ENCODE assay signal across 8 cellular contexts in the genomic region with DNA sequence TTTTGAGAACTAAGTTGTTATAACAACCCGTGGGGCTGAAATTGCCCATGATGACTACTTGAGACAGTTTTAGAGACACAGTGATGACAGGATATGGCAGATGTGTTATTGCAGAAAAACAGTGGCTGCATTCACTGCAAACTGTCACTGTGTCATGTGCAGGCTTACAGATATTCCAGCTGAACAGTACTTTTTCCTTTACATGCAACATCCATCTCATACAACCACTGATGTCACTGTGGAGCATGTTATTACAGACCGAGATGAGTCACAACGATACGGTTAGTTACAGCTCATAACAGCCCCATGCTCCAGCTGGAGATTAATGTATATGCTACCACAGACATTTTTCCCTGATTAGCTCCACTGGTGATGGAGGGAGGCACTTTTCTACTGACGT.
DNase-seq lines count a peak whose midpoint lies in the region; ATAC-seq, FAIRE-seq and TF ChIP-seq lines count a peak whose summit lies in the region.

No MANE protein-coding gene starts in this region.

- H3K27me3 ChIP-seq in smooth muscle cell (ENCODE audit: low read depth) = no peaks in the 10 kb centered on the region
- H3K27me3 ChIP-seq in lower lobe of right lung (ENCODE audit: low read depth) = no peaks in the 10 kb centered on the region
- no peaks in the 10 kb centered on the region for H3K27me3 ChIP-seq in HepG2 (ENCODE audit: control insufficient read depth in 1 of 2, insufficient read depth in 2 of 2, low read length in 2 of 2)

- TF ChIP-seq CTCF in smooth muscle cell (IDR thresholded peaks at IDR 0.05; ENCODE audit: borderline replicate concordance, insufficient read depth, poor library complexity, severe bottlenecking) (no peak), lower lobe of right lung (IDR thresholded peaks at IDR 0.05) (no peak), HepG2 (CRISPR knock-in tag; IDR thresholded peaks at IDR 0.05) (no peak)

- POLR2A ChIA-PET in HepG2 (lab: Yijun Ruan, JAX) = no interaction called here

- no peak for TF ChIP-seq RAD21 in HepG2 (CRISPR knock-in tag; IDR thresholded peaks at IDR 0.05)

- H3K36me3 ChIP-seq in smooth muscle cell (ENCODE audit: low read depth) (no peaks in the 10 kb centered on the region), lower lobe of right lung (no peaks in the 10 kb centered on the region), HepG2 (replicated peaks in 1 of 2; ENCODE audit: control insufficient read depth in 1 of 2, insufficient read depth in 2 of 2, low read length in 2 of 2) (no peaks in the 10 kb centered on the region)

- no peaks in the 10 kb centered on the region for H3F3A ChIP-seq in smooth muscle cell (ENCODE audit: low read depth)

- CTCF ChIA-PET in HepG2 (lab: Yijun Ruan, JAX; ENCODE audit: low intra/inter-chr PET ratio, low total read pairs) = no interaction called here

- in situ Hi-C loops in HepG2 (cut with HindIII; ENCODE audit: extremely low pct_ligation_motif_present, low pct_unique_long_range_greater_than_20kb) = no loop called here

- intact Hi-C loops in posterior cingulate gyrus (cut with DNase I) = no loop called here
- intact Hi-C loops in lower lobe of right lung (cut with DNase I) = no loop called here
- intact Hi-C loops in HepG2 (cut with micrococcal nuclease; ENCODE audit: unreplicated experiment) = no loop called here

- H3K9ac ChIP-seq in smooth muscle cell (ENCODE audit: low read depth) (no peak overlapping the region), HepG2 (ENCODE audit: insufficient read depth, low read depth, low read length) (no peak overlapping the region)

- no peak for TF ChIP-seq POLR2A in HepG2 (IDR thresholded peaks at IDR 0.05; ENCODE audit: insufficient read depth in 1 of 2, low read depth in 2 of 2, low read length in 2 of 2)

- 51% methylated on average over 5 of the region's 5 CpGs for WGBS in smooth muscle cell (ENCODE audit: low lambda C conversion rate)
- 1% methylated on average over 5 of the region's 5 CpGs for whole genome bisulfite sequencing in HepG2 (ENCODE audit: low lambda C conversion rate)

- H3K4me3 ChIP-seq in smooth muscle cell (no peak overlapping the region), lower lobe of right lung (no peak overlapping the region), HepG2 (replicated peaks in 1 of 3; ENCODE audit: insufficient read depth in 1 of 3, low read depth in 2 of 3, low read length in 3 of 3) (no peak overlapping the region)

- peak; percentile 79 for ATAC-seq in HG02678 (IDR thresholded peaks at IDR 0.05; ENCODE audit: unreplicated experiment)
- no peak for ATAC-seq in lower lobe of right lung
- ATAC-seq in HepG2 = no peak

- H3K4me2 ChIP-seq in smooth muscle cell (no peak overlapping the region), HepG2 (ENCODE audit: low read depth, low read length) (no peak overlapping the region)

- peak; percentile 3 for DNase-seq in NCI-H510A treated with DMSO at 0.1 percent for 48 hours (lab: John Stamatoyannopoulos, UW)
- no peak for DNase-seq in NCI-H510A (lab: John Stamatoyannopoulos, UW)
- DNase-seq in NCI-H1436 treated with DMSO at 0.1 percent for 48 hours (lab: John Stamatoyannopoulos, UW) = peak; percentile 60
- no peak for DNase-seq in smooth muscle cell (lab: John Stamatoyannopoulos, UW; ENCODE audit: unreplicated experiment)
- no peak for DNase-seq in posterior cingulate gyrus
- no peak for DNase-seq in lower lobe of right lung
- DNase-seq in HepG2 (ENCODE audit: low spot score) = no peak

- H3K4me1 ChIP-seq in smooth muscle cell (ENCODE audit: low read depth) (no peaks in the 10 kb centered on the region), lower lobe of right lung (no peaks in the 10 kb centered on the region), HepG2 (ENCODE audit: insufficient read depth, low read length) (no peaks in the 10 kb centered on the region)

- peak overlapping the region; percentile 44 for H3K27ac ChIP-seq in smooth muscle cell (ENCODE audit: low read depth)
- no peak overlapping the region for H3K27ac ChIP-seq in lower lobe of right lung
- no peak overlapping the region for H3K27ac ChIP-seq in HepG2 (ENCODE audit: extremely low read length, insufficient read depth, low read length)

- no peaks in the 10 kb centered on the region for H3K9me3 ChIP-seq in smooth muscle cell (replicated peaks; ENCODE audit: low read depth)
- H3K9me3 ChIP-seq in lower lobe of right lung = no peaks in the 10 kb centered on the region
- peaks cover 17% of the 10 kb centered on the region; the same call in 1 of the 2 replicates for H3K9me3 ChIP-seq in HepG2 (ENCODE audit: low read length)

- no peak for TF ChIP-seq EP300 in HepG2 (IDR thresholded peaks at IDR 0.05; ENCODE audit: low read depth in 2 of 2, low read length in 2 of 2)
- TF ChIP-seq EP300 in HepG2 (CRISPR knock-in tag; IDR thresholded peaks at IDR 0.05; ENCODE audit: borderline replicate concordance) = no peak

- FAIRE-seq in HepG2 (lab: Jason Lieb, UNC) = no peak

- H2AFZ ChIP-seq in smooth muscle cell (ENCODE audit: low read depth) (no peak overlapping the region), HepG2 (ENCODE audit: low read length) (no peak overlapping the region)

- H3K79me2 ChIP-seq in smooth muscle cell (ENCODE audit: low read depth) (no peaks in the 10 kb centered on the region), HepG2 (ENCODE audit: insufficient read depth, low read length) (no peaks in the 10 kb centered on the region)

- H4K20me1 ChIP-seq in smooth muscle cell (ENCODE audit: low read depth) (no peaks in the 10 kb centered on the region), HepG2 (ENCODE audit: insufficient read depth, low read length) (no peaks in the 10 kb centered on the region)

- BruUV-seq in HepG2 (replicated peaks; lab: Mats Ljungman, UMichigan) = no TSS peak

TF ChIP-seq in HepG2, 621 proteins besides CTCF, POLR2A, EP300 and RAD21:
- TF ChIP-seq, protein P1, sequence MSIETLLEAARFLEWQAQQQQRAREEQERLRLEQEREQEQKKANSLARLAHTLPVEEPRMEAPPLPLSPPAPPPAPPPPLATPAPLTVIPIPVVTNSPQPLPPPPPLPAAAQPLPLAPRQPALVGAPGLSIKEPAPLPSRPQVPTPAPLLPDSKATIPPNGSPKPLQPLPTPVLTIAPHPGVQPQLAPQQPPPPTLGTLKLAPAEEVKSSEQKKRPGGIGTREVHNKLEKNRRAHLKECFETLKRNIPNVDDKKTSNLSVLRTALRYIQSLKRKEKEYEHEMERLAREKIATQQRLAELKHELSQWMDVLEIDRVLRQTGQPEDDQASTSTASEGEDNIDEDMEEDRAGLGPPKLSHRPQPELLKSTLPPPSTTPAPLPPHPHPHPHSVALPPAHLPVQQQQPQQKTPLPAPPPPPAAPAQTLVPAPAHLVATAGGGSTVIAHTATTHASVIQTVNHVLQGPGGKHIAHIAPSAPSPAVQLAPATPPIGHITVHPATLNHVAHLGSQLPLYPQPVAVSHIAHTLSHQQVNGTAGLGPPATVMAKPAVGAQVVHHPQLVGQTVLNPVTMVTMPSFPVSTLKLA (IDR thresholded peaks at IDR 0.05) = no peak
- no peak for TF ChIP-seq NBN (conservative IDR thresholded peaks at IDR 0.05)
- no peak for TF ChIP-seq PAF1 (CRISPR knock-in tag; IDR thresholded peaks at IDR 0.05)
- TF ChIP-seq ZNF33B (CRISPR knock-in tag; IDR thresholded peaks at IDR 0.05) = no peak
- TF ChIP-seq ZNF615 (CRISPR knock-in tag; IDR thresholded peaks at IDR 0.05; ENCODE audit: borderline replicate concordance) = no peak
- TF ChIP-seq ZNF136 (CRISPR knock-in tag; IDR thresholded peaks at IDR 0.05; ENCODE audit: low read depth) = no peak
- no peak for TF ChIP-seq SRSF9 (IDR thresholded peaks at IDR 0.05; ENCODE audit: borderline replicate concordance, insufficient read depth, low read depth, low read length, poor library complexity, severe bottlenecking)
- TF ChIP-seq ZMAT5 (CRISPR knock-in tag; IDR thresholded peaks at IDR 0.05; ENCODE audit: borderline replicate concordance, low read depth) = no peak
- TF ChIP-seq ZEB1 (IDR thresholded peaks at IDR 0.05; ENCODE audit: insufficient replicate concordance, low read depth) = no peak
- no peak for TF ChIP-seq ATM (IDR thresholded peaks at IDR 0.05; ENCODE audit: borderline replicate concordance)
- TF ChIP-seq REPIN1 (CRISPR knock-in tag; IDR thresholded peaks at IDR 0.05; ENCODE audit: borderline replicate concordance, low read depth) = no peak
- TF ChIP-seq ZNF644 (CRISPR knock-in tag; IDR thresholded peaks at IDR 0.05; ENCODE audit: low read depth) = no peak
- TF ChIP-seq SNAPC2 (CRISPR knock-in tag; IDR thresholded peaks at IDR 0.05) = no peak
- no peak for TF ChIP-seq MXD4 (CRISPR knock-in tag; IDR thresholded peaks at IDR 0.05)
- no peak for TF ChIP-seq ZNF891 (CRISPR knock-in tag; IDR thresholded peaks at IDR 0.05)

Comparison
In these comparisons a context has a peak if more than half of its experiments do, and no peak if none do; other contexts are left out.
1. DNase-seq: peak in NCI-H510A treated with DMSO at 0.1 percent for 48 hours (single experiment) and NCI-H1436 treated with DMSO at 0.1 percent for 48 hours (single experiment); none in NCI-H510A (single experiment), smooth muscle cell (single experiment), posterior cingulate gyrus (0 of 10), lower lobe of right lung (single experiment) and HepG2 (single experiment).